16 cellular contexts compared by ENCODE assay signal in the genomic region with DNA sequence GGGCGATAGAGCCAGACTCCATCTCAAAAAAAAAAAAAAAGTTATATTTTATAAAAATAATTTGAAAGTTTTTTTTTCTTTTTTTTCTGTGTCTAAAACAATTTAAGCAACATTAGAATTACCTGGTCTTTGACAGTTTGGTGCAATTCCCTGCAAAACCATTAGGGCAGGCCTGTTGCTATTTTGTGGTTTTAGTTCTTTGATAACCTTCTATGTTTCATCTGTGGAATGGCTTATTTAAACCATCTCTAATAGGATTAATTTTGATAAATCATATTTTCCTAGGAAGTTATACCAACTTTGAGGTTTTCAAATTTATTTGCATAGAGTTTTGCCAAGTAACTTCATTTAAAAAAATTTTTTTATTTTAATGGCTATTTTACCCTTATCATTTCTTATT.
DNase-seq lines count a peak whose midpoint lies in the region; ATAC-seq and TF ChIP-seq lines count a peak whose summit lies in the region.
"Had no signal": no experiment of that assay in that cellular context is flagged by ENCODE, and none has a peak within 500 bp of the region (broad histone marks: within the 10 kb centered on the region; RNA-seq: fewer than 3 reads in every experiment).

No MANE protein-coding gene starts in this region.

- TF ChIP-seq CTCF in Calu3 (IDR thresholded peaks at IDR 0.05; ENCODE audit: unreplicated experiment) = peak; percentile 25
- TF ChIP-seq CTCF in OCI-LY7 (conservative IDR thresholded peaks at IDR 0.05; ENCODE audit: low read length) = peak; percentile 34; the same call in 1 of the 2 replicates
- peak; percentile 46 for TF ChIP-seq CTCF in choroid plexus epithelial cell (conservative IDR thresholded peaks at IDR 0.05; ENCODE audit: low read depth, low read length)
- TF ChIP-seq CTCF in nephron (IDR thresholded peaks at IDR 0.05; ENCODE audit: unreplicated experiment in 3 of 3) = peak in 2 of 3 experiments; percentile 27 to 29
- no peak for TF ChIP-seq CTCF in omental fat pad (IDR thresholded peaks at IDR 0.05)

- H3K4me2 ChIP-seq in OCI-LY7 (ENCODE audit: low read length) = no peak overlapping the region
- H3K4me2 ChIP-seq: KMS-11 had no signal

- H3K9me3 ChIP-seq in OCI-LY7 (ENCODE audit: low read length) (no peaks in the 10 kb centered on the region), aorta (ENCODE audit: control insufficient read depth, low read length) (no peaks in the 10 kb centered on the region)
- H3K9me3 ChIP-seq: BE2C, mucosa of descending colon had no signal

- H3K4me1 ChIP-seq in OCI-LY7 (ENCODE audit: insufficient read depth, low read length, poor library complexity, severe bottlenecking) = no peaks in the 10 kb centered on the region
- H3K4me1 ChIP-seq in aorta (ENCODE audit: control insufficient read depth in 1 of 2, insufficient read depth in 2 of 2, low read length in 2 of 2) = peaks cover 0 to 2% of the 10 kb centered on the region in 2 donors
- H3K4me1 ChIP-seq: BE2C had no signal

- no peak for DNase-seq in Calu3
- no peak for DNase-seq in OCI-LY7 (ENCODE audit: low spot score)
- DNase-seq in choroid plexus epithelial cell (ENCODE audit: low read depth) = no peak
- DNase-seq in aorta = no peak
- DNase-seq in HuH-7 (ENCODE audit: low spot score) = no peak
- DNase-seq in immature natural killer cell = no peak
- no peak for DNase-seq in omental fat pad (ENCODE audit: low spot score)
- DNase-seq: BE2C, DND-41, islet precursor cell, mucosa of descending colon, NCI-H1694 treated with DMSO at 0.1 percent for 48 hours, NCI-H526 had no signal

- H3K4me3 Mint-ChIP-seq in Calu3 (ENCODE audit: low read depth, unreplicated experiment) = no peak overlapping the region
- no peak overlapping the region for H3K4me3 Mint-ChIP-seq in nephron
- no peak overlapping the region for H3K4me3 Mint-ChIP-seq in immature natural killer cell
- H3K4me3 Mint-ChIP-seq: T-helper 2 cell treated with Interferon-gamma antibody and Interleukin-4, amounts not matched to agents 5 μg/mL and 100 μg/mL, for 36 hours had no signal

- H4K20me1 ChIP-seq in OCI-LY7 (ENCODE audit: insufficient read depth, low read length) = no peaks in the 10 kb centered on the region

- H3K27me3 ChIP-seq in aorta (ENCODE audit: control insufficient read depth in 1 of 2, insufficient read depth in 2 of 2, low read length in 1 of 2) = no peaks in the 10 kb centered on the region
- H3K27me3 ChIP-seq: BE2C had no signal

- H3K79me2 ChIP-seq in OCI-LY7 (ENCODE audit: insufficient read depth, low read depth, low read length) = no peaks in the 10 kb centered on the region

- BruUV-seq in Calu3 (replicated peaks; lab: Mats Ljungman, UMichigan) = no TSS peak
- no TSS peak for BruUV-seq in OCI-LY7 (replicated peaks; lab: Mats Ljungman, UMichigan)

- H3K36me3 ChIP-seq in OCI-LY7 (ENCODE audit: insufficient read depth, low read length) (no peaks in the 10 kb centered on the region), aorta (ENCODE audit: control insufficient read depth in 1 of 2, insufficient read depth in 2 of 2, low read length in 1 of 2) (no peaks in the 10 kb centered on the region)
- H3K36me3 ChIP-seq: BE2C had no signal

- H3K27ac Mint-ChIP-seq in Calu3 (ENCODE audit: unreplicated experiment) = no peak overlapping the region
- no peak overlapping the region for H3K27ac Mint-ChIP-seq in nephron
- no peak overlapping the region for H3K27ac Mint-ChIP-seq in immature natural killer cell
- H3K27ac Mint-ChIP-seq: T-helper 2 cell treated with Interferon-gamma antibody and Interleukin-4, amounts not matched to agents 5 μg/mL and 100 μg/mL, for 36 hours had no signal

- H3K4me1 Mint-ChIP-seq in Calu3 (ENCODE audit: low read depth, unreplicated experiment) (no peaks in the 10 kb centered on the region), nephron (peaks cover 24% of the 10 kb centered on the region), immature natural killer cell (no peaks in the 10 kb centered on the region)

- H3K9me2 ChIP-seq in OCI-LY7 (ENCODE audit: insufficient read depth, low read length) = no peaks in the 10 kb centered on the region

- POLR2A ChIA-PET in OCI-LY7 (lab: Charles Lee) = interaction anchor here (0.7 kb wide), 1 partner anchor 1479 kb away, joined by 4 read pairs; no protein-coding TSS in a partner anchor

- CTCF ChIA-PET in Calu3 (lab: Charles Lee) (interaction anchor here (0.6 kb wide), 1 partner anchor 245 kb away, joined by 3 read pairs; no protein-coding TSS in a partner anchor), OCI-LY7 (lab: Charles Lee; ENCODE audit: unreplicated experiment) (no interaction called here)

- H3K36me3 Mint-ChIP-seq in Calu3 (ENCODE audit: insufficient read depth, unreplicated experiment) = no peaks in the 10 kb centered on the region
- no peaks in the 10 kb centered on the region for H3K36me3 Mint-ChIP-seq in nephron (ENCODE audit: low read depth)
- H3K36me3 Mint-ChIP-seq in immature natural killer cell = no peaks in the 10 kb centered on the region

- no peak overlapping the region for H2AFZ ChIP-seq in OCI-LY7 (ENCODE audit: low read length)

- WGBS in aorta, 2 donors = 95 to 100% methylated on average over 1 of the region's 1 CpG

- no peak overlapping the region for H3K27ac ChIP-seq in OCI-LY7 (ENCODE audit: low read depth, low read length, poor library complexity, severe bottlenecking)
- no peak overlapping the region for H3K27ac ChIP-seq in aorta (ENCODE audit: low read depth in 1 of 2, low read length in 2 of 2)
- H3K27ac ChIP-seq: KMS-11 had no signal

- H3K4me3 ChIP-seq in OCI-LY7 (ENCODE audit: low read depth, low read length, poor library complexity, severe bottlenecking) (no peak overlapping the region), choroid plexus epithelial cell (ENCODE audit: low read depth, low read length) (no peak overlapping the region), aorta (ENCODE audit: low read length in 2 of 2) (no peak overlapping the region)
- H3K4me3 ChIP-seq: mucosa of descending colon had no signal

- no peaks in the 10 kb centered on the region for H3K9me3 Mint-ChIP-seq in Calu3 (ENCODE audit: low read depth, unreplicated experiment)
- peaks cover 4% of the 10 kb centered on the region for H3K9me3 Mint-ChIP-seq in nephron
- no peaks in the 10 kb centered on the region for H3K9me3 Mint-ChIP-seq in immature natural killer cell
- H3K9me3 Mint-ChIP-seq: T-helper 2 cell treated with Interferon-gamma antibody and Interleukin-4, amounts not matched to agents 5 μg/mL and 100 μg/mL, for 36 hours had no signal

- peaks cover 53% of the 10 kb centered on the region for H3K27me3 Mint-ChIP-seq in Calu3 (ENCODE audit: unreplicated experiment)
- peaks cover 8% of the 10 kb centered on the region for H3K27me3 Mint-ChIP-seq in nephron (ENCODE audit: low read depth)
- peaks cover 2 to 10% (median 4%) of the 10 kb centered on the region in 3 donors for H3K27me3 Mint-ChIP-seq in immature natural killer cell (ENCODE audit: low read depth in 3 of 3)

- intact Hi-C loops in Calu3 (cut with micrococcal nuclease; ENCODE audit: unreplicated experiment) = no loop called here
- intact Hi-C loops in OCI-LY7 (cut with micrococcal nuclease; ENCODE audit: unreplicated experiment) = no loop called here
- intact Hi-C loops in aorta (cut with DNase I) = no loop called here

- ATAC-seq in aorta (ENCODE audit: low FRiP score) = no peak
- no peak for ATAC-seq in omental fat pad (ENCODE audit: low FRiP score)
- ATAC-seq: mucosa of descending colon had no signal

Comparison
In these comparisons a context has a peak if more than half of its experiments do, and no peak if none do; other contexts are left out.
1. CTCF ChIP-seq: peak in Calu3 (single experiment), OCI-LY7 (single experiment), choroid plexus epithelial cell (single experiment) and nephron (2 of 3); none in omental fat pad (0 of 3).